In the genomic region with DNA sequence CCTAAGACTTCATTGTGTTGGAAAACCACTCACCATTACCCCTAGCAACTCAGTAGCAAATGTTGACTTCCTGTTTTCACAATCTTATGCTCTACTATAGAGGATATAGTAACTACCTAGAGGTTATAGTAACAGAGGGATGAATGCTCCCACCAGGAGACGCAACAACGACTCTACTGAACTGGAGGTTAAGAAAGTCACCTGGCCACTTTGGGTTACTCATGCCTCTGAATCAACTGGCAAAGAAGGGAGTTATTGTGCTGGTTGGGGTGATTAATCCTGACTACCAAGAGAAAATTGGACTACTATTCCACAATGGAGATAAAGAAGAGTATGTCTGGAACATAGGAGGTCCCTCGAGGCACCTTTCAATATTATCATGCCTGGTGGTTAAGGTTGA, we compare ENCODE assay signal across 5 cellular contexts.
DNase-seq lines count a peak whose midpoint lies in the region; ATAC-seq and TF ChIP-seq lines count a peak whose summit lies in the region.
"Not testable (repeated sequence)": the region's sequence is repeated elsewhere in the genome, so short reads cannot be mapped to it uniquely, and the experiment has no call there.

No MANE protein-coding gene starts in this region.

- not testable (repeated sequence) for H3K27me3 ChIP-seq in HCT116 (ENCODE audit: insufficient read depth, low read length); PC-3 (ENCODE audit: low read length); RWPE2 (ENCODE audit: insufficient read depth, poor library complexity, severe bottlenecking); foreskin keratinocyte

- POLR2A ChIA-PET in HCT116 (lab: Charles Lee); PC-3 (lab: Charles Lee; ENCODE audit: unreplicated experiment): not testable (repeated sequence)

- TF ChIP-seq RAD21 in HCT116 (IDR thresholded peaks at IDR 0.05; ENCODE audit: low read depth) = not testable (repeated sequence)

- ATAC-seq in HCT116 (peak; percentile 78), PC-3 (peak; percentile 88), RWPE2 (ENCODE audit: low read depth) (peak; percentile 88), esophagus mucosa (peak; percentile 71), foreskin keratinocyte (peak; percentile 98)

- RAD21 ChIA-PET in HCT116 (lab: Charles Lee; ENCODE audit: low non-redundant PET in 1 of 2, low total read pairs in 2 of 2, uncharacterized antibody in 2 of 2, unreplicated experiment in 2 of 2) = not testable (repeated sequence)

- H3K9me3 ChIP-seq in HCT116 (ENCODE audit: control insufficient read depth in 1 of 2, insufficient read depth in 1 of 2, low read depth in 1 of 2, low read length in 2 of 2); PC-3 (ENCODE audit: low read length); RWPE2 (ENCODE audit: severe bottlenecking): not testable (repeated sequence)

- DNase-seq in HCT116 (ENCODE audit: low read depth, low spot score); PC-3; RWPE2 (ENCODE audit: low spot score); foreskin keratinocyte: not testable (repeated sequence)

- not testable (repeated sequence) for H3F3A ChIP-seq in PC-3 (ENCODE audit: low read length, unreplicated experiment)

- H3K36me3 ChIP-seq in HCT116 (ENCODE audit: control insufficient read depth in 1 of 2, insufficient read depth in 2 of 2, low read length in 2 of 2); PC-3 (ENCODE audit: low read depth, low read length); RWPE2 (ENCODE audit: low read depth): not testable (repeated sequence)

- not testable (repeated sequence) for H3K9ac ChIP-seq in HCT116 (ENCODE audit: low read length); PC-3 (ENCODE audit: low read length)

- H2AFZ ChIP-seq in HCT116 (ENCODE audit: low read depth, low read length, poor library complexity, severe bottlenecking); PC-3 (ENCODE audit: low read length): not testable (repeated sequence)

- BruUV-seq in HCT116 (replicated peaks; lab: Mats Ljungman, UMichigan); PC-3 (replicated peaks; lab: Mats Ljungman, UMichigan): not testable (repeated sequence)

- intact Hi-C loops in HCT116 (cut with micrococcal nuclease); PC-3 (cut with micrococcal nuclease): not testable (repeated sequence)

- CTCF ChIA-PET in HCT116 (lab: Charles Lee); PC-3 (lab: Charles Lee): not testable (repeated sequence)

- not testable (repeated sequence) for TF ChIP-seq POLR2A in HCT116 (IDR thresholded peaks at IDR 0.05; ENCODE audit: borderline replicate concordance, extremely low read depth, insufficient read depth, insufficient read length)

- H3K27ac ChIP-seq in HCT116 (ENCODE audit: low read depth, low read length); PC-3 (ENCODE audit: low read length); RWPE2 (ENCODE audit: poor library complexity, severe bottlenecking); foreskin keratinocyte: not testable (repeated sequence)

- H3K4me1 ChIP-seq in HCT116 (ENCODE audit: control insufficient read depth in 1 of 2, insufficient read depth in 2 of 2, low read length in 2 of 2); PC-3 (ENCODE audit: insufficient read depth, low read length); RWPE2 (ENCODE audit: insufficient read depth, poor library complexity, severe bottlenecking); foreskin keratinocyte: not testable (repeated sequence)

- H3K4me3 ChIP-seq in HCT116 (replicated peaks in 1 of 2; ENCODE audit: low read depth in 1 of 2, low read length in 2 of 2); PC-3 (ENCODE audit: low read length); RWPE2 (ENCODE audit: severe bottlenecking): not testable (repeated sequence)

- TF ChIP-seq CTCF in HCT116 (IDR thresholded peaks at IDR 0.05 in 2 of 3, conservative IDR thresholded peaks at IDR 0.05 in 1 of 3; ENCODE audit: borderline replicate concordance in 1 of 3, insufficient read depth in 1 of 3, low read depth in 2 of 3, low read length in 2 of 3); PC-3 (conservative IDR thresholded peaks at IDR 0.05; ENCODE audit: low read depth, low read length); RWPE2 (IDR thresholded peaks at IDR 0.05; ENCODE audit: poor library complexity, severe bottlenecking); foreskin keratinocyte (conservative IDR thresholded peaks at IDR 0.05): not testable (repeated sequence)

- H4K20me1 ChIP-seq in HCT116 (ENCODE audit: insufficient read depth); PC-3 (ENCODE audit: low read length): not testable (repeated sequence)

- H3K79me2 ChIP-seq in HCT116 (ENCODE audit: insufficient read depth, low read length); PC-3 (ENCODE audit: low read length): not testable (repeated sequence)

- not testable (repeated sequence) for H3K4me2 ChIP-seq in HCT116 (ENCODE audit: low read length); PC-3 (ENCODE audit: low read length)

- not testable (repeated sequence) for H3K9me2 ChIP-seq in HCT116 (ENCODE audit: insufficient read depth); PC-3 (replicated peaks; ENCODE audit: low read length)
